In the genomic region with DNA sequence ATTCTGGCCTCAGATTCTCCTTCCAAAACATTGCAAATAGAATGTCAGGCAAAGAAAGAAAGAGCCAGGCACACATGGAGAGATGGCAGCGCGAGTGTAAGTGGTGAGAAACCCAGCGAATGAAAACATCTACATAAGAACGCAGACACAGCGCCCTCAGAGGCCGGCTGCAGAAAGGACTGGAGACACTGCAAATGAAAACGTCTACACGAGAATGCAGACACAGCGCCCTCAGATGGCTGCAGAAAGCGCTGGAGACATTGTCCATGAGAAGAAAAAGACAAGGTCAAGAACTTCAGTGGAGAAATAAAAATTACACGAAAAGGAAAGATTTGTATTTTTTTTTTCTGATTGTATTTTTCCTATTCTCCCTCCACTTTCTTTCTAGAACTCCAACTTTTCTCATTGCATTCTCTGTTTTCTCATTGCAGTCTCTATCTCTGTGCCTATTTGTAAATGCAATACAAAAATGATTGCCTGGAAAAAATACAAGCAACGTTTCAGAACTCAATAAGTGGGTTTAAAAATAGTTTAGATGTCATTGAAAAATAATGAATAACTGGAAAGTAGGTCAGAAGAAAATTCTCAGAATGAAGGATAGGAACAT, we compare ENCODE assay signal across 1 cellular context.
TF ChIP-seq lines count a peak whose summit lies in the region.

No MANE protein-coding gene starts in this region.

TF ChIP-seq in neural cell, 6 proteins besides CTCF, POLR2A, EP300 and RAD21 (continued from another document):
- TF ChIP-seq, protein P1, sequence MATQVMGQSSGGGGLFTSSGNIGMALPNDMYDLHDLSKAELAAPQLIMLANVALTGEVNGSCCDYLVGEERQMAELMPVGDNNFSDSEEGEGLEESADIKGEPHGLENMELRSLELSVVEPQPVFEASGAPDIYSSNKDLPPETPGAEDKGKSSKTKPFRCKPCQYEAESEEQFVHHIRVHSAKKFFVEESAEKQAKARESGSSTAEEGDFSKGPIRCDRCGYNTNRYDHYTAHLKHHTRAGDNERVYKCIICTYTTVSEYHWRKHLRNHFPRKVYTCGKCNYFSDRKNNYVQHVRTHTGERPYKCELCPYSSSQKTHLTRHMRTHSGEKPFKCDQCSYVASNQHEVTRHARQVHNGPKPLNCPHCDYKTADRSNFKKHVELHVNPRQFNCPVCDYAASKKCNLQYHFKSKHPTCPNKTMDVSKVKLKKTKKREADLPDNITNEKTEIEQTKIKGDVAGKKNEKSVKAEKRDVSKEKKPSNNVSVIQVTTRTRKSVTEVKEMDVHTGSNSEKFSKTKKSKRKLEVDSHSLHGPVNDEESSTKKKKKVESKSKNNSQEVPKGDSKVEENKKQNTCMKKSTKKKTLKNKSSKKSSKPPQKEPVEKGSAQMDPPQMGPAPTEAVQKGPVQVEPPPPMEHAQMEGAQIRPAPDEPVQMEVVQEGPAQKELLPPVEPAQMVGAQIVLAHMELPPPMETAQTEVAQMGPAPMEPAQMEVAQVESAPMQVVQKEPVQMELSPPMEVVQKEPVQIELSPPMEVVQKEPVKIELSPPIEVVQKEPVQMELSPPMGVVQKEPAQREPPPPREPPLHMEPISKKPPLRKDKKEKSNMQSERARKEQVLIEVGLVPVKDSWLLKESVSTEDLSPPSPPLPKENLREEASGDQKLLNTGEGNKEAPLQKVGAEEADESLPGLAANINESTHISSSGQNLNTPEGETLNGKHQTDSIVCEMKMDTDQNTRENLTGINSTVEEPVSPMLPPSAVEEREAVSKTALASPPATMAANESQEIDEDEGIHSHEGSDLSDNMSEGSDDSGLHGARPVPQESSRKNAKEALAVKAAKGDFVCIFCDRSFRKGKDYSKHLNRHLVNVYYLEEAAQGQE (IDR thresholded peaks at IDR 0.05; ENCODE audit: borderline replicate concordance), result no peak
- peak; percentile 78 for TF ChIP-seq SMC3 (conservative IDR thresholded peaks at IDR 0.05; ENCODE audit: poor library complexity)
